13 cellular contexts compared by ENCODE assay signal in genomic region chr19:10499550-10500246, GRCh38. TPM values are rescaled to one million over a fixed set of nuclear protein-coding genes. Genes with fewer than 3 reads are reported as not detected.
DNase-seq lines count a peak whose midpoint lies in the region; ATAC-seq, FAIRE-seq and TF ChIP-seq lines count a peak whose summit lies in the region.
"Had no signal": no experiment of that assay in that cellular context is flagged by ENCODE, and none has a peak within 500 bp of the region (broad histone marks: within the 10 kb centered on the region; RNA-seq: fewer than 3 reads in every experiment).

No MANE protein-coding gene starts in this region.

- WGBS in GM12878 (ENCODE audit: insufficient coverage, insufficient replicate concordance, low lambda C conversion rate, missing lambda C conversion rate): 93% methylated on average over 24 of the region's 24 CpGs

- RAD21 ChIA-PET in GM12878 (lab: Charles Lee; ENCODE audit: unreplicated experiment): no interaction called here

- H3K4me3 ChIP-seq in BE2C (ENCODE audit: low read depth, low read length) (no peak overlapping the region), GM12878 (peak overlapping the region; percentile 28; the same call in 1 of the 2 replicates), mucosa of rectum (ENCODE audit: low read length in 2 of 2) (no peak overlapping the region), Peyer's patch (no peak overlapping the region)
- H3K4me3 ChIP-seq: colonic mucosa had no signal

- TF ChIP-seq RAD21 in GM12878 (IDR thresholded peaks at IDR 0.05; ENCODE audit: insufficient read depth, low read depth, low read length): no peak

- H3K27me3 ChIP-seq in BE2C: no peaks in the 10 kb centered on the region
- no peaks in the 10 kb centered on the region for H3K27me3 ChIP-seq in GM12878 (replicated peaks in 1 of 2; ENCODE audit: control insufficient read depth in 2 of 2, insufficient read depth in 2 of 2, low read length in 1 of 2)
- no peaks in the 10 kb centered on the region for H3K27me3 ChIP-seq in mucosa of rectum (ENCODE audit: control insufficient read depth in 2 of 2, insufficient read depth in 2 of 2, low read length in 2 of 2)
- H3K27me3 ChIP-seq in Peyer's patch: no peaks in the 10 kb centered on the region
- H3K27me3 ChIP-seq: colonic mucosa had no signal

- TF ChIP-seq CTCF in BE2C (IDR thresholded peaks at IDR 0.05; ENCODE audit: low read depth, low read length) (no peak), GM12878 (IDR thresholded peaks at IDR 0.05 in 2 of 3, conservative IDR thresholded peaks at IDR 0.05 in 1 of 3; ENCODE audit: control insufficient read depth in 2 of 3, extremely low read depth in 1 of 3, insufficient read depth in 1 of 3, low read depth in 3 of 3, low read length in 3 of 3) (no peak), Peyer's patch (IDR thresholded peaks at IDR 0.05) (no peak)

- no TSS peak for BruUV-seq in GM12878 (replicated peaks; lab: Mats Ljungman, UMichigan)

- H3K4me2 ChIP-seq in GM12878 (ENCODE audit: control insufficient read depth, insufficient read depth): peak overlapping the region; percentile 27

- H3K9me3 ChIP-seq in BE2C (no peaks in the 10 kb centered on the region), GM12878 (replicated peaks; ENCODE audit: control insufficient read depth, insufficient read depth, low read length) (no peaks in the 10 kb centered on the region), mucosa of rectum (ENCODE audit: control insufficient read depth in 2 of 2, low read length in 2 of 2) (no peaks in the 10 kb centered on the region), Peyer's patch (no peaks in the 10 kb centered on the region)
- H3K9me3 ChIP-seq: colonic mucosa had no signal

- H4K20me1 ChIP-seq in GM12878 (ENCODE audit: control insufficient read depth, insufficient read depth): no peaks in the 10 kb centered on the region

- POLR2A ChIA-PET in GM12878 (lab: Charles Lee): interaction anchor here (0.5 to 0.6 kb wide), 2 partner anchors 68 to 300 kb away, joined by 3 read pairs; no protein-coding TSS in a partner anchor

- SMC1A ChIA-PET in GM12878 (lab: Charles Lee; ENCODE audit: uncharacterized antibody, unreplicated experiment): interaction anchor here (0.8 to 1.3 kb wide), 2 partner anchors 16 to 152 kb away, joined by 3 to 4 read pairs; no protein-coding TSS in a partner anchor

- H3K36me3 ChIP-seq in BE2C (peaks cover 53% of the 10 kb centered on the region), GM12878 (ENCODE audit: control insufficient read depth in 2 of 2, insufficient read depth in 2 of 2, low read length in 1 of 2) (peaks cover 10 to 32% of the 10 kb centered on the region in 2 experiments), mucosa of rectum (ENCODE audit: control insufficient read depth in 2 of 2, insufficient read depth in 2 of 2, low read length in 2 of 2) (peaks cover 16 to 22% of the 10 kb centered on the region in 2 donors), Peyer's patch (peaks cover 0 to 37% (median 0%) of the 10 kb centered on the region in 3 donors)

- ATAC-seq in GM12878 (no peak), GM18511 (IDR thresholded peaks at IDR 0.05; ENCODE audit: unreplicated experiment) (no peak), HG02642 (IDR thresholded peaks at IDR 0.05; ENCODE audit: poor library complexity, unreplicated experiment) (no peak)
- ATAC-seq: activated naive CD4-positive, alpha-beta T cell treated with anti-CD3 and anti-CD28 coated beads, Interleukin-2, amount 50 U/mL, for 72 hours; right cardiac atrium had no signal

- intact Hi-C loops in GM12878 (cut with micrococcal nuclease; ENCODE audit: unreplicated experiment): loop anchor here (5.0 to 10.0 kb wide), 2 partner anchors 95 to 153 kb away; partner anchors contain the start of genes CDC37 and ILF3

- no peak for TF ChIP-seq EP300 in GM12878 (IDR thresholded peaks at IDR 0.05; ENCODE audit: borderline replicate concordance in 1 of 2, control insufficient read depth in 1 of 2, low read depth in 2 of 2, low read length in 2 of 2)

- TF ChIP-seq POLR2A in GM19193 (IDR thresholded peaks at IDR 0.05; ENCODE audit: extremely low read depth, insufficient read depth, insufficient read length) (peak; percentile 20), GM12878 (IDR thresholded peaks at IDR 0.05; ENCODE audit: low read depth, low read length) (no peak), Peyer's patch (IDR thresholded peaks at IDR 0.05) (no peak)

- no peak overlapping the region for H2AFZ ChIP-seq in GM12878 (ENCODE audit: control insufficient read depth, low read depth, low read length)

- no peak overlapping the region for H3K27ac ChIP-seq in GM12878 (ENCODE audit: control insufficient read depth, insufficient read depth)
- H3K27ac ChIP-seq in mucosa of rectum (ENCODE audit: low read depth in 2 of 2, low read length in 2 of 2): peak overlapping the region; percentile 64 to 67
- peak overlapping the region in 1 of 4 donors; percentile 53 for H3K27ac ChIP-seq in Peyer's patch

- peaks cover 50% of the 10 kb centered on the region for H3K79me2 ChIP-seq in GM12878 (ENCODE audit: control insufficient read depth, insufficient read depth, low read length)

- CTCF ChIA-PET in GM12878 (lab: Yijun Ruan, JAX): interaction anchor here (0.6 to 1.8 kb wide), 5 partner anchors 12 to 95 kb away, joined by 3 to 9 read pairs (median 4); no protein-coding TSS in a partner anchor

- H3K4me1 ChIP-seq in BE2C (no peaks in the 10 kb centered on the region), GM12878 (ENCODE audit: control insufficient read depth, insufficient read depth, low read length) (peaks cover 25% of the 10 kb centered on the region), mucosa of rectum (ENCODE audit: control insufficient read depth in 2 of 2, insufficient read depth in 2 of 2, low read length in 2 of 2) (peaks cover 11 to 16% of the 10 kb centered on the region in 2 donors), Peyer's patch (peaks cover 0 to 48% (median 11%) of the 10 kb centered on the region in 4 donors)

- in situ Hi-C loops in GM12878 (cut with MboI): no loop called here

- DNase-seq in BE2C (peak; percentile 34), GM12878 (ENCODE audit: low read depth, low spot score) (no peak), SHP77 (lab: John Stamatoyannopoulos, UW) (no peak), Peyer's patch (no peak)
- DNase-seq: activated CD4-positive, CD25-positive, alpha-beta regulatory T cell treated with anti-CD3 and anti-CD28 coated beads, Interleukin-2, amount 50 U/mL, for 72 hours; colonic mucosa; NCI-H1694; right cardiac atrium had no signal

- FAIRE-seq in GM12878 (lab: Jason Lieb, UNC): no peak

- H3K9ac ChIP-seq in GM12878 (ENCODE audit: control insufficient read depth, insufficient read depth, low read length): no peak overlapping the region
- no peak overlapping the region for H3K9ac ChIP-seq in mucosa of rectum (ENCODE audit: low read depth in 1 of 2, low read length in 2 of 2)

RNA-seq across cellular contexts. Expression of gene KEAP1, which starts 3.5 kb away (rescaled TPM):
- 258 TPM for polyA plus RNA-seq in BE2C (2012; ENCODE audit: insufficient read depth, insufficient read length, low read depth)
- 30.3 and 40.1 TPM in 2 replicates for total RNA-seq in GM12878 (2013; cell fraction: nucleolus; rRNA removed)
- total RNA-seq in GM12878 (2014; rRNA removed) (49.0 and 60.4 TPM in 2 replicates), GM12878 (2014; rRNA removed; fragmentation: Illumina TruSeq; extraction: Trizol) (44.3 and 54.7 TPM in 2 replicates), GM12878 (2021) (61.2 and 76.2 TPM in 2 replicates), Peyer's patch (10 to 100 TPM; 44.2 to 53.6 (median 46.9) TPM)
- polyA plus RNA-seq in GM12878 (2011; ENCODE audit: low read depth): 19.1 TPM
- polyA plus RNA-seq in GM12878 (2011; rRNA removed) (23.7 and 42.6 TPM in 2 replicates), GM12878 (2014; fragmentation: Illumina TruSeq; extraction: Trizol) (17.2 and 36.7 TPM in 2 replicates), GM12878 (2014; fragmentation: Nextera tagmentation; extraction: Ambion mirVana) (1 to 10 TPM; 1.4 to 9.3 TPM), GM12878 (2014; rRNA removed) (41.2 and 50.2 TPM in 2 replicates), GM12878 (2016; fragmentation: Nextera tagmentation; extraction: Ambion mirVana) (10 to 100 TPM; 83.1 to 87.7 TPM)
- polyA plus RNA-seq in GM12878 (2011; cell fraction: cytosol; rRNA removed): 45.2 and 63.6 TPM in 2 replicates
- 57.9 and 62.3 TPM in 2 replicates for polyA plus RNA-seq in GM12878 (2011; cell fraction: nucleus; rRNA removed)
- polyA plus RNA-seq in GM12878 (2012): 31.0 and 33.1 TPM in 2 replicates
- polyA minus RNA-seq in GM12878 (2011; rRNA and poly(A)+ RNA removed): 102 and 125 TPM in 2 replicates
- 29.0 and 35.8 TPM in 2 replicates for polyA minus RNA-seq in GM12878 (2011; cell fraction: cytosol; rRNA and poly(A)+ RNA removed)
- 16.2 and 22.3 TPM in 2 replicates for polyA minus RNA-seq in GM12878 (2011; cell fraction: nucleus; rRNA and poly(A)+ RNA removed)

RNA-seq across cellular contexts. Expression of gene S1PR5, which starts 17.5 kb away (rescaled TPM):
- not detected for polyA plus RNA-seq in BE2C (2012; ENCODE audit: insufficient read depth, insufficient read length, low read depth)
- total RNA-seq in GM12878 (2013; cell fraction: nucleolus; rRNA removed): not detected in 2 replicates
- total RNA-seq in GM12878 (2014; rRNA removed) (0.11 TPM in 1 of 2 replicates, not detected in the other), GM12878 (2014; rRNA removed; fragmentation: Illumina TruSeq; extraction: Trizol) (0.14 TPM in 1 of 2 replicates, not detected in the other), GM12878 (2021) (not detected in 2 replicates), Peyer's patch (not detected)
- not detected for polyA plus RNA-seq in GM12878 (2011; ENCODE audit: low read depth)
- polyA plus RNA-seq in GM12878 (2011; rRNA removed) (0.04 TPM in 1 of 2 replicates, not detected in the other), GM12878 (2014; fragmentation: Illumina TruSeq; extraction: Trizol) (not detected in 2 replicates), GM12878 (2014; fragmentation: Nextera tagmentation; extraction: Ambion mirVana) (not detected), GM12878 (2014; rRNA removed) (0.14 TPM in 1 of 2 replicates, not detected in the other), GM12878 (2016; fragmentation: Nextera tagmentation; extraction: Ambion mirVana) (not detected)
- polyA plus RNA-seq in GM12878 (2011; cell fraction: cytosol; rRNA removed): 0.03 TPM in 1 of 2 replicates, not detected in the other
- not detected in 2 replicates for polyA plus RNA-seq in GM12878 (2011; cell fraction: nucleus; rRNA removed)
- polyA plus RNA-seq in GM12878 (2012): not detected in 2 replicates
- polyA minus RNA-seq in GM12878 (2011; rRNA and poly(A)+ RNA removed): not detected in 2 replicates
- polyA minus RNA-seq in GM12878 (2011; cell fraction: cytosol; rRNA and poly(A)+ RNA removed): not detected in 2 replicates
- not detected in 2 replicates for polyA minus RNA-seq in GM12878 (2011; cell fraction: nucleus; rRNA and poly(A)+ RNA removed)
- total RNA-seq: colonic mucosa had no signal

RNA-seq across cellular contexts. Expression of gene ATG4D, which starts 44.0 kb away (rescaled TPM):
- 144 TPM for polyA plus RNA-seq in BE2C (2012; ENCODE audit: insufficient read depth, insufficient read length, low read depth)
- total RNA-seq in GM12878 (2013; cell fraction: nucleolus; rRNA removed): 11.7 and 13.3 TPM in 2 replicates
- total RNA-seq in GM12878 (2014; rRNA removed) (15.6 and 16.8 TPM in 2 replicates), GM12878 (2014; rRNA removed; fragmentation: Illumina TruSeq; extraction: Trizol) (8.1 and 8.4 TPM in 2 replicates), GM12878 (2021) (24.2 and 24.3 TPM in 2 replicates), Peyer's patch (100 to 1,000 TPM in 3 of 4 donors, 10 to 100 TPM in 1; 36.3 to 169 (median 150) TPM)
- 7.4 TPM for polyA plus RNA-seq in GM12878 (2011; ENCODE audit: low read depth)
- polyA plus RNA-seq in GM12878 (2011; rRNA removed) (7.9 and 14.5 TPM in 2 replicates), GM12878 (2014; fragmentation: Illumina TruSeq; extraction: Trizol) (1.2 and 7.7 TPM in 2 replicates), GM12878 (2014; fragmentation: Nextera tagmentation; extraction: Ambion mirVana) (1 to 10 TPM in 1 of 2 experiments, under 1 TPM in 1; 0.39 to 2.3 TPM), GM12878 (2014; rRNA removed) (26.7 and 28.7 TPM in 2 replicates), GM12878 (2016; fragmentation: Nextera tagmentation; extraction: Ambion mirVana) (10 to 100 TPM; 12.4 to 14.6 TPM)
- polyA plus RNA-seq in GM12878 (2011; cell fraction: cytosol; rRNA removed): 20.2 and 26.1 TPM in 2 replicates
- 45.2 and 57.3 TPM in 2 replicates for polyA plus RNA-seq in GM12878 (2011; cell fraction: nucleus; rRNA removed)
- polyA plus RNA-seq in GM12878 (2012): 17.3 and 23.3 TPM in 2 replicates
- polyA minus RNA-seq in GM12878 (2011; rRNA and poly(A)+ RNA removed): 10.1 and 22.5 TPM in 2 replicates
- polyA minus RNA-seq in GM12878 (2011; cell fraction: cytosol; rRNA and poly(A)+ RNA removed): 6.4 and 9.4 TPM in 2 replicates
- polyA minus RNA-seq in GM12878 (2011; cell fraction: nucleus; rRNA and poly(A)+ RNA removed): 10.0 and 14.4 TPM in 2 replicates
